Comparison of ENCODE assay signal across 8 cellular contexts in genomic region chr19:344625-345319, GRCh38. TPM values are rescaled to one million over a fixed set of nuclear protein-coding genes. Genes with fewer than 3 reads are reported as not detected.
DNase-seq lines count a peak whose midpoint lies in the region; ATAC-seq, FAIRE-seq and TF ChIP-seq lines count a peak whose summit lies in the region.

Gene MIER2 (minus strand): TSS chr19:344796. CDS start chr19:344782, 14 bp downstream.

- H3K4me3 Mint-ChIP-seq in H9 (peak within 1 kb of the TSS; percentile 79 to 83), astrocyte (ENCODE audit: unreplicated experiment) (peak within 1 kb of the TSS; percentile 95)

- peak within 1 kb of the TSS; percentile 82 for H3K4me2 ChIP-seq in H9 (ENCODE audit: insufficient read depth, insufficient read length, low read length)
- peak within 1 kb of the TSS; percentile 99 for H3K4me2 ChIP-seq in astrocyte (ENCODE audit: low read length)
- peak within 1 kb of the TSS; percentile 99 for H3K4me2 ChIP-seq in hepatocyte

- no peak within 1 kb of the TSS for H3K27ac ChIP-seq in H9 (ENCODE audit: insufficient read length, low read depth, low read length)
- peak within 1 kb of the TSS; percentile 85 for H3K27ac ChIP-seq in astrocyte (ENCODE audit: low read depth, low read length)
- peak within 1 kb of the TSS; percentile 80 for H3K27ac ChIP-seq in hepatocyte
- no peak within 1 kb of the TSS for H3K27ac ChIP-seq in aorta (ENCODE audit: low read depth in 1 of 2, low read length in 2 of 2)

- H4K20me1 ChIP-seq in H9 (ENCODE audit: control insufficient read depth, insufficient read depth, insufficient read length) (no peaks in the 10 kb centered on the region), astrocyte (ENCODE audit: insufficient read depth, low read length) (peaks cover 41% of the 10 kb centered on the region), hepatocyte (ENCODE audit: insufficient read depth, poor library complexity, severe bottlenecking) (peaks cover 41% of the 10 kb centered on the region)

- peak within 1 kb of the TSS; percentile 62 for H3K9ac ChIP-seq in H9 (ENCODE audit: extremely low read depth, insufficient read length, low read length)
- peak within 1 kb of the TSS; percentile 87 for H3K9ac ChIP-seq in astrocyte (ENCODE audit: low read length)

- H3K18ac ChIP-seq in H9 (ENCODE audit: insufficient read length, low read depth, low read length), result peak within 1 kb of the TSS; percentile 36

- no peak within 1 kb of the TSS for H4K91ac ChIP-seq in H9 (ENCODE audit: insufficient read length, low read depth, low read length)

- H3K4ac ChIP-seq in H9 (ENCODE audit: low read depth, low read length), result no peak within 1 kb of the TSS

- H3T11ph ChIP-seq in H9 (ENCODE audit: low read length), result no peak within 1 kb of the TSS

- H2BK120ac ChIP-seq in H9 (ENCODE audit: low read depth, low read length, poor library complexity, severe bottlenecking), result no peak within 1 kb of the TSS

- ATAC-seq in aorta (ENCODE audit: low FRiP score), result peak; percentile 90

- DNase-seq in Daoy (ENCODE audit: low read depth), result peak; percentile 84
- peak; percentile 90 for DNase-seq in H9
- peak; percentile 52 for DNase-seq in NCI-H1092 (lab: John Stamatoyannopoulos, UW)
- DNase-seq in T-helper 9 cell, result peak; percentile 88
- DNase-seq in astrocyte (ENCODE audit: low read depth), result peak; percentile 27
- peak; percentile 92 for DNase-seq in hepatocyte (ENCODE audit: low spot score)
- peak; percentile 83 for DNase-seq in retina
- peak; percentile 83 to 94 for DNase-seq in aorta

- peaks cover 38 to 40% of the 10 kb centered on the region in 2 experiments for H3K4me1 Mint-ChIP-seq in H9
- peaks cover 33% of the 10 kb centered on the region for H3K4me1 Mint-ChIP-seq in astrocyte (ENCODE audit: low read depth, unreplicated experiment)

- H3K79me2 ChIP-seq in H9 (ENCODE audit: insufficient read depth, low read length) (peaks cover 40% of the 10 kb centered on the region), astrocyte (ENCODE audit: insufficient read depth, low read length) (peaks cover 44% of the 10 kb centered on the region), hepatocyte (peaks cover 44% of the 10 kb centered on the region)

- H3K14ac ChIP-seq in H9 (ENCODE audit: insufficient read depth, low read length), result peak within 1 kb of the TSS; percentile 34

- H3K36me3 Mint-ChIP-seq in H9 (ENCODE audit: insufficient read depth in 1 of 3, low read depth in 3 of 3), result peaks cover 24 to 36% (median 34%) of the 10 kb centered on the region in 3 experiments
- peaks cover 22% of the 10 kb centered on the region for H3K36me3 Mint-ChIP-seq in astrocyte (ENCODE audit: low read depth, unreplicated experiment)

- no peak within 1 kb of the TSS for H4K5ac ChIP-seq in H9 (ENCODE audit: insufficient read length, low read depth, low read length)

- TF ChIP-seq CTCF in H9 (conservative IDR thresholded peaks at IDR 0.05) (no peak), astrocyte (IDR thresholded peaks at IDR 0.05; ENCODE audit: insufficient read depth, low read depth, low read length) (no peak), hepatocyte (IDR thresholded peaks at IDR 0.05; ENCODE audit: poor library complexity) (no peak)

- H2AK5ac ChIP-seq in H9 (ENCODE audit: insufficient read length, low read length), result no peak within 1 kb of the TSS

- no peak within 1 kb of the TSS for H3K23ac ChIP-seq in H9 (ENCODE audit: insufficient read length, low read depth, low read length)

- no peaks in the 10 kb centered on the region; the same call in 1 of the 2 replicates for H3K4me1 ChIP-seq in H9 (ENCODE audit: insufficient read depth, low read length)
- H3K4me1 ChIP-seq in astrocyte (ENCODE audit: insufficient read depth, low read length), result peaks cover 21% of the 10 kb centered on the region
- peaks cover 22% of the 10 kb centered on the region for H3K4me1 ChIP-seq in hepatocyte (ENCODE audit: insufficient read depth)
- H3K4me1 ChIP-seq in aorta (ENCODE audit: control insufficient read depth in 1 of 2, insufficient read depth in 2 of 2, low read length in 2 of 2), result no peaks in the 10 kb centered on the region

- H3K9me3 Mint-ChIP-seq in H9 (peaks cover 4% of the 10 kb centered on the region in 2 experiments; a peak in 3 of 5 replicates), astrocyte (ENCODE audit: unreplicated experiment) (peaks cover 10% of the 10 kb centered on the region)

- peak within 1 kb of the TSS; percentile 78 for H3K4me3 ChIP-seq in astrocyte (ENCODE audit: insufficient read depth, low read depth, low read length)
- peak within 1 kb of the TSS; percentile 99 for H3K4me3 ChIP-seq in hepatocyte
- H3K4me3 ChIP-seq in aorta (ENCODE audit: low read length in 2 of 2), result peak within 1 kb of the TSS; percentile 89 to 92

- H3K9me2 ChIP-seq in hepatocyte (replicated peaks; ENCODE audit: insufficient read depth), result no peaks in the 10 kb centered on the region

- no peak within 1 kb of the TSS for H2BK5ac ChIP-seq in H9 (ENCODE audit: insufficient read length, low read length)

- H3K56ac ChIP-seq in H9 (ENCODE audit: insufficient read length, low read depth, low read length), result no peak within 1 kb of the TSS

- no peak within 1 kb of the TSS for H2BK12ac ChIP-seq in H9 (ENCODE audit: insufficient read length, low read depth, low read length)

- H2AFZ ChIP-seq in H9 (ENCODE audit: low read length) (no peak within 1 kb of the TSS), astrocyte (ENCODE audit: low read depth, low read length) (peak within 1 kb of the TSS; percentile 85), hepatocyte (peak within 1 kb of the TSS; percentile 95)

- no CpG with 5 or more reads among the region's 77 CpGs for WGBS in H9 (ENCODE audit: extremely low coverage, insufficient read length, low lambda C conversion rate)
- WGBS in hepatocyte (ENCODE audit: low lambda C conversion rate, missing lambda C conversion rate), result 39% methylated on average over 29 of the region's 77 CpGs
- 6 to 13% methylated on average over 33 to 77 of the region's 77 CpGs for WGBS in aorta, 2 donors

- H2BK20ac ChIP-seq in H9 (ENCODE audit: low read depth, low read length, poor library complexity, severe bottlenecking), result no peak within 1 kb of the TSS

- H3K27me3 Mint-ChIP-seq in H9 (ENCODE audit: low read depth), result peaks cover 17% of the 10 kb centered on the region
- peaks cover 2% of the 10 kb centered on the region for H3K27me3 Mint-ChIP-seq in astrocyte (ENCODE audit: low read depth, unreplicated experiment)

- H3K36me3 ChIP-seq in astrocyte (ENCODE audit: insufficient read depth, low read length) (no peaks in the 10 kb centered on the region), hepatocyte (replicated peaks; ENCODE audit: insufficient read depth, low read depth) (no peaks in the 10 kb centered on the region), aorta (ENCODE audit: control insufficient read depth in 1 of 2, insufficient read depth in 2 of 2, low read length in 1 of 2) (no peaks in the 10 kb centered on the region)

- peaks cover 14% of the 10 kb centered on the region for H3K23me2 ChIP-seq in H9 (ENCODE audit: insufficient read length, low read depth, low read length, poor library complexity, severe bottlenecking)

- no peaks in the 10 kb centered on the region for H3K9me3 ChIP-seq in H9 (ENCODE audit: control insufficient read depth, low read depth, low read length)
- no peaks in the 10 kb centered on the region for H3K9me3 ChIP-seq in astrocyte (ENCODE audit: insufficient read depth, low read depth, low read length)
- H3K9me3 ChIP-seq in hepatocyte (ENCODE audit: low read depth), result no peaks in the 10 kb centered on the region
- H3K9me3 ChIP-seq in aorta (ENCODE audit: control insufficient read depth, low read length), result no peaks in the 10 kb centered on the region

- H3K79me1 ChIP-seq in H9 (ENCODE audit: insufficient read depth, low read depth, low read length, poor library complexity, severe bottlenecking), result peaks cover 11% of the 10 kb centered on the region

- H3K27me3 ChIP-seq in H9 (ENCODE audit: insufficient read depth, low read length) (no peaks in the 10 kb centered on the region; the same call in 1 of the 2 replicates), astrocyte (ENCODE audit: insufficient read depth, low read length) (no peaks in the 10 kb centered on the region), hepatocyte (no peaks in the 10 kb centered on the region), aorta (ENCODE audit: control insufficient read depth in 1 of 2, insufficient read depth in 2 of 2, low read length in 1 of 2) (no peaks in the 10 kb centered on the region)

- H3K27ac Mint-ChIP-seq in H9 (peak within 1 kb of the TSS; percentile 19 to 86 (median 37); a peak in 4 of 7 replicates), astrocyte (ENCODE audit: unreplicated experiment) (peak within 1 kb of the TSS; percentile 84)

- intact Hi-C loops in aorta (cut with DNase I), result loop anchor here in 1 of 2 donors (10.0 kb wide), 1 partner anchor 140 kb away; no protein-coding TSS in a partner anchor

- no peak within 1 kb of the TSS for H4K8ac ChIP-seq in H9 (replicated peaks; ENCODE audit: insufficient read length, low read depth, low read length)

- H2BK15ac ChIP-seq in H9 (ENCODE audit: low read depth, low read length), result no peak within 1 kb of the TSS

- FAIRE-seq in astrocyte (lab: Jason Lieb, UNC), result no peak

RNA-seq across cellular contexts. Expression of gene MIER2, which starts in this region (rescaled TPM):
- 8.8 and 12.9 TPM in 2 replicates for total RNA-seq in Daoy (2014; rRNA removed; shearing (Covaris generic))
- total RNA-seq in H9 (2021), result 60.5 TPM in 2 replicates
- total RNA-seq in astrocyte, result 43.5 and 55.8 TPM in 2 replicates
- total RNA-seq in hepatocyte, result 8.4 and 9.9 TPM in 2 replicates
- 46.6 and 47.3 TPM in 2 replicates for polyA plus RNA-seq in hepatocyte
- total RNA-seq in aorta, result 10 to 100 TPM; 26.4 to 31.1 TPM
- polyA plus RNA-seq in aorta, result 1 to 10 TPM; 3.3 to 9.1 TPM

Comparison
In these comparisons a context has a peak if more than half of its experiments do, and no peak if none do; other contexts are left out.
1. DNase-seq: peak in every context shown above with its lines; median percentile 92 in hepatocyte; 90 in H9; 88 in aorta; 88 in T-helper 9 cell; 84 in Daoy; 83 in retina; 52 in NCI-H1092; 27 in astrocyte.
2. H3K27ac ChIP-seq: peak in astrocyte (single experiment) and hepatocyte (single experiment); none in H9 (single experiment) and aorta (0 of 2).
3. Peak in every context shown above with its lines, with median percentiles within 50 percentile points of each other: H3K4me2 ChIP-seq and H3K4me3 ChIP-seq.